In genomic region chr5:162055095-162055494, GRCh38 we compare ENCODE assay signal across 2 cellular contexts. TPM values are rescaled to one million over a fixed set of nuclear protein-coding genes. Genes with fewer than 3 reads are reported as not detected.
"Had no signal": no experiment of that assay in that cellular context is flagged by ENCODE, and none has a peak within 500 bp of the region (broad histone marks: within the 10 kb centered on the region; RNA-seq: fewer than 3 reads in every experiment).

No MANE protein-coding gene starts in this region.

RNA-seq across cellular contexts. Expression of gene GABRG2, which starts 12.5 kb away (rescaled TPM):
- total RNA-seq: GM23248, HFFc6 had no signal
- polyA plus RNA-seq: GM23248 had no signal
